ENCODE assay signal across 26 cellular contexts in genomic region chr10:18476283-18476682, GRCh38.
"Had no signal": no experiment of that assay in that cellular context is flagged by ENCODE, and none has a peak within 500 bp of the region (broad histone marks: within the 10 kb centered on the region; RNA-seq: fewer than 3 reads in every experiment).

No MANE protein-coding gene starts in this region.

- H3K4me3 ChIP-seq: adrenal gland, body of pancreas, coronary artery, dorsolateral prefrontal cortex, esophagus squamous epithelium, gastroesophageal sphincter had no signal

- ATAC-seq: activated CD4-positive, alpha-beta T cell treated with anti-CD3 and anti-CD28 coated beads for 36 hours; activated CD8-positive, alpha-beta memory T cell treated with anti-CD3 and anti-CD28 coated beads, Interleukin-2, amount 10 ng/mL, durations not matched to agents 7 days and 5 days; activated CD8-positive, alpha-beta T cell treated with anti-CD3 and anti-CD28 coated beads, Interleukin-2, amount 10 ng/mL, durations not matched to agents 7 days and 5 days; activated naive CD8-positive, alpha-beta T cell treated with anti-CD3 and anti-CD28 coated beads, Interleukin-2, amount 50 U/mL, for 24 hours; body of pancreas; gastroesophageal sphincter had no signal

- H3K36me3 ChIP-seq: adrenal gland, esophagus squamous epithelium, gastroesophageal sphincter had no signal

- H3K27ac ChIP-seq: adrenal gland, body of pancreas, coronary artery, dorsolateral prefrontal cortex, esophagus squamous epithelium had no signal

- H3K9me3 ChIP-seq: adrenal gland, body of pancreas, esophagus squamous epithelium, gastroesophageal sphincter had no signal

- DNase-seq: activated CD4-positive, alpha-beta memory T cell treated with anti-CD3 and anti-CD28 coated beads for 36 hours; activated CD4-positive, alpha-beta T cell treated with anti-CD3 and anti-CD28 coated beads, Interleukin-2, amount 10 ng/mL, durations not matched to agents 24 days and 14 days; activated CD4-positive, CD25-positive, alpha-beta regulatory T cell; activated CD4-positive, CD25-positive, alpha-beta regulatory T cell treated with anti-CD3 and anti-CD28 coated beads, Interleukin-2, amount 50 U/mL, for 72 hours; activated CD8-positive, alpha-beta memory T cell treated with anti-CD3 and anti-CD28 coated beads, Interleukin-2, amount 10 ng/mL, durations not matched to agents 7 days and 5 days; activated CD8-positive, alpha-beta memory T cell treated with anti-CD3 and anti-CD28 coated beads, Interleukin-2, amount 50 U/mL, for 4 hours; activated CD8-positive, alpha-beta T cell treated with anti-CD3 and anti-CD28 coated beads, Interleukin-2, amount 10 ng/mL, durations not matched to agents 7 days and 5 days; activated effector memory CD4-positive, alpha-beta T cell treated with anti-CD3 and anti-CD28 coated beads, Interleukin-2, amount 50 U/mL, for 16 hours; activated naive CD4-positive, alpha-beta T cell treated with anti-CD3 and anti-CD28 coated beads for 36 hours; activated naive CD8-positive, alpha-beta T cell treated with anti-CD3 and anti-CD28 coated beads for 36 hours; activated naive CD8-positive, alpha-beta T cell treated with anti-CD3 and anti-CD28 coated beads, Interleukin-2, amount 50 U/mL, for 24 hours; activated T-cell treated with anti-CD3 and anti-CD28 coated beads, Interleukin-2, amount 50 U/mL, for 1 hour; activated T-cell treated with anti-CD3 and anti-CD28 coated beads, Interleukin-2, amount 50 U/mL, for 48 hours; amygdala; aorta; body of pancreas; dorsolateral prefrontal cortex; effector memory CD4-positive, alpha-beta T cell; endodermal cell; esophagus squamous epithelium; foreskin melanocyte; T-helper 2 cell had no signal

- H3K27me3 ChIP-seq: adrenal gland, body of pancreas, dorsolateral prefrontal cortex, esophagus squamous epithelium, gastroesophageal sphincter had no signal
